In genomic region chr20:37299718-37300529, GRCh38 we compare ENCODE assay signal across 15 cellular contexts. TPM values are rescaled to one million over a fixed set of nuclear protein-coding genes. Genes with fewer than 3 reads are reported as not detected.
DNase-seq lines count a peak whose midpoint lies in the region; ATAC-seq, FAIRE-seq and TF ChIP-seq lines count a peak whose summit lies in the region.
"Had no signal": no experiment of that assay in that cellular context is flagged by ENCODE, and none has a peak within 500 bp of the region (broad histone marks: within the 10 kb centered on the region; RNA-seq: fewer than 3 reads in every experiment).

No MANE protein-coding gene starts in this region.

- H3K4me3 ChIP-seq in astrocyte (ENCODE audit: insufficient read depth, low read depth, low read length) (no peak overlapping the region), foreskin fibroblast (ENCODE audit: low read depth in 1 of 2, low read length in 2 of 2) (no peak overlapping the region), HAP-1 (no peak overlapping the region)
- H3K4me3 ChIP-seq: gastroesophageal sphincter, SJCRH30 had no signal

- no peak overlapping the region for H3K27ac ChIP-seq in astrocyte (ENCODE audit: low read depth, low read length)
- H3K27ac ChIP-seq: SJCRH30 had no signal

- TF ChIP-seq CTCF in astrocyte (IDR thresholded peaks at IDR 0.05; ENCODE audit: insufficient read depth, low read depth, low read length) (no peak), foreskin fibroblast (IDR thresholded peaks at IDR 0.05; ENCODE audit: low read depth, low read length) (no peak)

- H3K9ac ChIP-seq in astrocyte (ENCODE audit: low read length), result no peak overlapping the region

- peaks cover 21% of the 10 kb centered on the region for H3K4me1 Mint-ChIP-seq in astrocyte (ENCODE audit: low read depth, unreplicated experiment)
- peaks cover 40% of the 10 kb centered on the region for H3K4me1 Mint-ChIP-seq in stimulated activated memory B cell treated with anti-CD40 and anti-IgM and Interleukin-4, amounts not matched to agents 10 μg/mL and 1 μg/mL and 100 μg/mL, for 72 hours
- H3K4me1 Mint-ChIP-seq in activated T-cell treated with anti-CD3 and anti-CD28 coated beads, Interleukin-2, amount 50 U/mL, for 72 hours (ENCODE audit: low read depth), result peaks cover 24% of the 10 kb centered on the region

- no peak for ATAC-seq in stimulated activated memory B cell treated with anti-CD40 and anti-IgM and Interleukin-4, amounts not matched to agents 10 μg/mL and 1 μg/mL and 100 μg/mL, for 72 hours
- ATAC-seq in activated T-cell treated with anti-CD3 and anti-CD28 coated beads, Interleukin-2, amount 50 U/mL, for 72 hours (replicated peaks in 1 of 2), result no peak
- ATAC-seq in HG03565 (IDR thresholded peaks at IDR 0.05; ENCODE audit: unreplicated experiment) (no peak), HG03159 (IDR thresholded peaks at IDR 0.05; ENCODE audit: unreplicated experiment) (no peak)
- ATAC-seq: activated CD4-positive, CD25-positive, alpha-beta regulatory T cell treated with anti-CD3 and anti-CD28 coated beads, Interleukin-2, amount 50 U/mL, for 24 hours; gastroesophageal sphincter had no signal

- peak overlapping the region; percentile 36 for H3K4me2 ChIP-seq in astrocyte (ENCODE audit: low read length)

- no peak overlapping the region for H3K4me3 Mint-ChIP-seq in astrocyte (ENCODE audit: unreplicated experiment)
- H3K4me3 Mint-ChIP-seq in stimulated activated memory B cell treated with anti-CD40 and anti-IgM and Interleukin-4, amounts not matched to agents 10 μg/mL and 1 μg/mL and 100 μg/mL, for 72 hours, result no peak overlapping the region
- H3K4me3 Mint-ChIP-seq in activated T-cell treated with anti-CD3 and anti-CD28 coated beads, Interleukin-2, amount 50 U/mL, for 72 hours, result no peak overlapping the region

- H2AFZ ChIP-seq in astrocyte (ENCODE audit: low read depth, low read length), result no peak overlapping the region

- H3K9me3 ChIP-seq in astrocyte (ENCODE audit: insufficient read depth, low read depth, low read length) (no peaks in the 10 kb centered on the region), HAP-1 (no peaks in the 10 kb centered on the region)
- H3K9me3 ChIP-seq: gastroesophageal sphincter, SJCRH30 had no signal

- no peaks in the 10 kb centered on the region for H3K9me3 Mint-ChIP-seq in astrocyte (ENCODE audit: unreplicated experiment)
- H3K9me3 Mint-ChIP-seq in stimulated activated memory B cell treated with anti-CD40 and anti-IgM and Interleukin-4, amounts not matched to agents 10 μg/mL and 1 μg/mL and 100 μg/mL, for 72 hours, result no peaks in the 10 kb centered on the region
- H3K9me3 Mint-ChIP-seq in activated T-cell treated with anti-CD3 and anti-CD28 coated beads, Interleukin-2, amount 50 U/mL, for 72 hours, result no peaks in the 10 kb centered on the region

- no peaks in the 10 kb centered on the region for H3K27me3 Mint-ChIP-seq in astrocyte (ENCODE audit: low read depth, unreplicated experiment)
- H3K27me3 Mint-ChIP-seq in stimulated activated memory B cell treated with anti-CD40 and anti-IgM and Interleukin-4, amounts not matched to agents 10 μg/mL and 1 μg/mL and 100 μg/mL, for 72 hours, result no peaks in the 10 kb centered on the region
- no peaks in the 10 kb centered on the region for H3K27me3 Mint-ChIP-seq in activated T-cell treated with anti-CD3 and anti-CD28 coated beads, Interleukin-2, amount 50 U/mL, for 72 hours (ENCODE audit: low read depth)

- no peaks in the 10 kb centered on the region for H3K27me3 ChIP-seq in astrocyte (ENCODE audit: insufficient read depth, low read length)
- H3K27me3 ChIP-seq in HAP-1 (ENCODE audit: low read depth), result no peaks in the 10 kb centered on the region
- H3K27me3 ChIP-seq: gastroesophageal sphincter, SJCRH30 had no signal

- no peak overlapping the region for H3K27ac Mint-ChIP-seq in astrocyte (ENCODE audit: unreplicated experiment)
- H3K27ac Mint-ChIP-seq in stimulated activated memory B cell treated with anti-CD40 and anti-IgM and Interleukin-4, amounts not matched to agents 10 μg/mL and 1 μg/mL and 100 μg/mL, for 72 hours, result peak overlapping the region; percentile 12
- no peak overlapping the region for H3K27ac Mint-ChIP-seq in activated T-cell treated with anti-CD3 and anti-CD28 coated beads, Interleukin-2, amount 50 U/mL, for 72 hours

- DNase-seq in GM04504 (ENCODE audit: low read depth) (peak; percentile 59), astrocyte (ENCODE audit: low read depth) (peak; percentile 65), foreskin fibroblast (peak; percentile 67 to 80), HAP-1 (ENCODE audit: low spot score in 2 of 2) (no peak)
- no peak for DNase-seq in activated T-cell treated with anti-CD3 and anti-CD28 coated beads, Interleukin-2, amount 50 U/mL, for 72 hours
- DNase-seq: kidney glomerular epithelial cell, NCI-H1105, NCI-H526 treated with DMSO at 0.1 percent for 48 hours, SJCRH30 had no signal

- H3K36me3 ChIP-seq in astrocyte (ENCODE audit: insufficient read depth, low read length), result peaks cover 18% of the 10 kb centered on the region
- H3K36me3 ChIP-seq in HAP-1 (replicated peaks), result peaks cover 33% of the 10 kb centered on the region

- H3K36me3 Mint-ChIP-seq in astrocyte (ENCODE audit: low read depth, unreplicated experiment), result peaks cover 27% of the 10 kb centered on the region
- peaks cover 54% of the 10 kb centered on the region for H3K36me3 Mint-ChIP-seq in stimulated activated memory B cell treated with anti-CD40 and anti-IgM and Interleukin-4, amounts not matched to agents 10 μg/mL and 1 μg/mL and 100 μg/mL, for 72 hours
- peaks cover 6 to 14% of the 10 kb centered on the region in 2 donors for H3K36me3 Mint-ChIP-seq in activated T-cell treated with anti-CD3 and anti-CD28 coated beads, Interleukin-2, amount 50 U/mL, for 72 hours (ENCODE audit: insufficient read depth in 2 of 2)

- H3K4me1 ChIP-seq in astrocyte (ENCODE audit: insufficient read depth, low read length) (peaks cover 29% of the 10 kb centered on the region), HAP-1 (no peaks in the 10 kb centered on the region)

- no peak for FAIRE-seq in astrocyte (lab: Jason Lieb, UNC)
- FAIRE-seq: colon had no signal

- H3K79me2 ChIP-seq in astrocyte (ENCODE audit: insufficient read depth, low read length), result peaks cover 74% of the 10 kb centered on the region

- in situ Hi-C loops in HAP-1 (cut with MboI; ENCODE audit: low sequenced_read_pairs), result no loop called here

- H4K20me1 ChIP-seq in astrocyte (ENCODE audit: insufficient read depth, low read length), result peaks cover 14% of the 10 kb centered on the region

RNA-seq across cellular contexts. Expression of gene MANBAL, which starts 10.5 kb away (rescaled TPM):
- total RNA-seq in astrocyte, result 39.4 and 41.2 TPM in 2 replicates
- total RNA-seq in activated T-cell treated with anti-CD3 and anti-CD28 coated beads, Interleukin-2, amount 50 U/mL, for 72 hours, result 10 to 100 TPM; 15.6 to 19.6 TPM

RNA-seq across cellular contexts. Expression of gene GHRH, which starts 38.3 kb away (rescaled TPM):
- not detected in 2 replicates for total RNA-seq in astrocyte
- not detected for total RNA-seq in activated T-cell treated with anti-CD3 and anti-CD28 coated beads, Interleukin-2, amount 50 U/mL, for 72 hours
- total RNA-seq: gastroesophageal sphincter, SJCRH30 had no signal

RNA-seq across cellular contexts. Expression of gene SRC, which starts 46.0 kb away (rescaled TPM):
- total RNA-seq in astrocyte, result 33.4 and 33.7 TPM in 2 replicates
- total RNA-seq in activated T-cell treated with anti-CD3 and anti-CD28 coated beads, Interleukin-2, amount 50 U/mL, for 72 hours, result 1 to 10 TPM; 5.1 to 6.2 TPM

Comparison
In these comparisons a context has a peak if more than half of its experiments do, and no peak if none do; other contexts are left out.
1. DNase-seq: peak in GM04504 (single experiment), astrocyte (single experiment) and foreskin fibroblast (2 of 2); none in activated T-cell treated with anti-CD3 and anti-CD28 coated beads, Interleukin-2, amount 50 U/mL, for 72 hours (0 of 2) and HAP-1 (0 of 2).